In the genomic region with DNA sequence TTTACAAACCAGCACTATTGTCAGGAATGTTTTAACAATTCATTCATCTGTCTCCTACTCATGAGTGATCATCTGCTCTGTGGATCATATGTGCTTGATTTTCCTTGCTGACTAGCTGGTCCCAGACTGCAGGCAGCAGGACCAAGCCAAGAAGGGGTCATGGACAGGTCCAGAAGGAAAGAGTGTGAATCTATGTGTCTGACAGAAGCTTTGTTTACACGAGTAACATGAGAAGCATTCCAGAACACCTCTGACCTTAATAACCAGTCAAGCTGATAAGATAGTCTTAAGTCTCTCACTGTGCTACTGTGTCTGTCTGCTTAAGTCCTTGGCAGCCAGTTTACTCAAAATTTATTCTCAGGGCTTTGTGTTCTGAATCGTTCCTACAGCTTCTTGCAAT, we compare ENCODE assay signal across 14 cellular contexts. TPM values are rescaled to one million over a fixed set of nuclear protein-coding genes. Genes with fewer than 3 reads are reported as not detected.
DNase-seq lines count a peak whose midpoint lies in the region; ATAC-seq, FAIRE-seq and TF ChIP-seq lines count a peak whose summit lies in the region.
"Had no signal": no experiment of that assay in that cellular context is flagged by ENCODE, and none has a peak within 500 bp of the region (broad histone marks: within the 10 kb centered on the region; RNA-seq: fewer than 3 reads in every experiment).

No MANE protein-coding gene starts in this region.

- H3K9ac ChIP-seq in IMR-90 (ENCODE audit: low read depth, low read length) (no peak overlapping the region), kidney (ENCODE audit: low read length in 2 of 2) (no peak overlapping the region)

- intact Hi-C loops in IMR-90 (cut with micrococcal nuclease) (no loop called here), kidney (cut with DNase I) (no loop called here)

- no peak for TF ChIP-seq CTCF in IMR-90 (conservative IDR thresholded peaks at IDR 0.05; ENCODE audit: low read depth, low read length)
- no peak for TF ChIP-seq CTCF in brain (conservative IDR thresholded peaks at IDR 0.05)
- no peak for TF ChIP-seq CTCF in kidney (IDR thresholded peaks at IDR 0.05; ENCODE audit: borderline replicate concordance, extremely low read depth, insufficient read depth)

- H2AFZ ChIP-seq in IMR-90 (replicated peaks; ENCODE audit: low read length, poor library complexity) = no peak overlapping the region

- H3K56ac ChIP-seq in IMR-90 (ENCODE audit: extremely low read depth, insufficient read depth, low read length) = no peak overlapping the region

- H2BK15ac ChIP-seq in IMR-90 (ENCODE audit: low read depth, low read length) = no peak overlapping the region

- CTCF ChIA-PET in IMR-90 (lab: Yijun Ruan, JAX) = no interaction called here

- H2BK20ac ChIP-seq in IMR-90 (ENCODE audit: low read depth, low read length) = no peak overlapping the region

- in situ Hi-C loops in IMR-90 (cut with MboI; ENCODE audit: low sequenced_read_pairs) = no loop called here

- no peak overlapping the region for H3K4me3 ChIP-seq in IMR-90 (ENCODE audit: insufficient read depth, low read depth, low read length)
- H3K4me3 ChIP-seq in kidney (ENCODE audit: low read length in 2 of 2) = no peak overlapping the region
- no peak overlapping the region for H3K4me3 ChIP-seq in small intestine (ENCODE audit: low read depth in 1 of 2, low read length in 2 of 2)

- 0 out of 2 replicates have a peak, but pooled peaks cover 1% of the 10 kb centered on the region for H3K4me1 ChIP-seq in IMR-90 (ENCODE audit: control insufficient read depth, insufficient read depth, low read length)
- H3K4me1 ChIP-seq in kidney (ENCODE audit: control insufficient read depth in 1 of 2, insufficient read depth in 1 of 2, low read depth in 1 of 2, low read length in 2 of 2) = peaks cover 5 to 7% of the 10 kb centered on the region in 2 donors
- peaks cover 0 to 5% of the 10 kb centered on the region in 2 donors for H3K4me1 ChIP-seq in small intestine (ENCODE audit: control insufficient read depth in 2 of 2, insufficient read depth in 1 of 2, low read depth in 1 of 2, low read length in 1 of 2)

- H3K4me2 ChIP-seq in IMR-90 (ENCODE audit: low read depth, low read length) = no peak overlapping the region; the same call in 1 of the 2 replicates

- H3K79me1 ChIP-seq in IMR-90 (ENCODE audit: low read depth in 1 of 2, low read length in 2 of 2) = no peaks in the 10 kb centered on the region

- no peak overlapping the region for H2AK5ac ChIP-seq in IMR-90 (ENCODE audit: low read depth, low read length)

- peak overlapping the region in 4 of 5 experiments; percentile 26 to 78 (median 36) for H3K27ac Mint-ChIP-seq in brain
- H3K27ac Mint-ChIP-seq: naive thymus-derived CD4-positive, alpha-beta T cell; T-helper 17 cell had no signal

- H3K4ac ChIP-seq in IMR-90 (ENCODE audit: low read depth, low read length) = no peak overlapping the region

- dilution Hi-C loops in IMR-90 (cut with HindIII; ENCODE audit: low sequenced_read_pairs, unreplicated experiment) = no loop called here

- no peak for TF ChIP-seq RAD21 in IMR-90 (IDR thresholded peaks at IDR 0.05; ENCODE audit: low read length)

- H3K4me1 Mint-ChIP-seq in brain = peaks cover 13% of the 10 kb centered on the region
- H3K4me1 Mint-ChIP-seq: naive thymus-derived CD4-positive, alpha-beta T cell; T-helper 17 cell had no signal

- no peaks in the 10 kb centered on the region for H3K9me1 ChIP-seq in IMR-90 (ENCODE audit: insufficient read depth, low read length)

- H3K27ac ChIP-seq in IMR-90 (ENCODE audit: insufficient read depth, low read length) = no peak overlapping the region
- peak overlapping the region in 1 of 2 donors; percentile 33 for H3K27ac ChIP-seq in kidney (ENCODE audit: low read depth in 2 of 2, low read length in 2 of 2)
- peak overlapping the region in 1 of 2 donors; percentile 44 for H3K27ac ChIP-seq in small intestine (ENCODE audit: low read depth in 1 of 2, low read length in 1 of 2)

- no peak for TF ChIP-seq POLR2A in IMR-90 (IDR thresholded peaks at IDR 0.05; ENCODE audit: low read depth, low read length)

- H3K9me3 ChIP-seq in IMR-90 (ENCODE audit: control insufficient read depth, insufficient read depth, low read length) = no peaks in the 10 kb centered on the region
- H3K9me3 ChIP-seq in kidney (ENCODE audit: control insufficient read depth in 1 of 2, low read length in 2 of 2) = no peaks in the 10 kb centered on the region
- no peaks in the 10 kb centered on the region for H3K9me3 ChIP-seq in small intestine (ENCODE audit: control insufficient read depth, low read depth)

- ATAC-seq in IMR-90 (ENCODE audit: low read depth) = peak; percentile 70
- no peak for ATAC-seq in esophagus mucosa
- ATAC-seq: naive thymus-derived CD4-positive, alpha-beta T cell; T-helper 17 cell had no signal

- POLR2A ChIA-PET in IMR-90 (lab: Charles Lee; ENCODE audit: unreplicated experiment) = no interaction called here

- peak overlapping the region in 1 of 5 experiments; percentile 48 for H3K4me3 Mint-ChIP-seq in brain
- H3K4me3 Mint-ChIP-seq: naive thymus-derived CD4-positive, alpha-beta T cell; T-helper 17 cell had no signal

- no peak overlapping the region for H3K23ac ChIP-seq in IMR-90 (ENCODE audit: low read depth, low read length)

- FAIRE-seq in kidney (lab: Jason Lieb, UNC) (no peak), small intestine (lab: Jason Lieb, UNC) (no peak)

- no peak overlapping the region for H4K8ac ChIP-seq in IMR-90 (ENCODE audit: low read depth in 2 of 2, low read length in 2 of 2)

- WGBS in IMR-90 (ENCODE audit: extremely low coverage in 2 of 2, insufficient read length in 1 of 2), 2 experiments = no CpG with 5 or more reads among the region's 2 CpGs
- WGBS in small intestine, 3 donors = 6 to 22% (median 7%) methylated on average over 2 of the region's 2 CpGs

- no peak overlapping the region for H4K5ac ChIP-seq in IMR-90 (ENCODE audit: low read depth, low read length)

- peaks cover 5% of the 10 kb centered on the region for H3K36me3 Mint-ChIP-seq in brain
- H3K36me3 Mint-ChIP-seq: naive thymus-derived CD4-positive, alpha-beta T cell had no signal

- no peaks in the 10 kb centered on the region for H3K9me3 Mint-ChIP-seq in brain
- H3K9me3 Mint-ChIP-seq: naive thymus-derived CD4-positive, alpha-beta T cell had no signal

- no peak overlapping the region for H2AK9ac ChIP-seq in IMR-90 (replicated peaks; ENCODE audit: low read depth, low read length, poor library complexity)

- BruUV-seq in IMR-90 (replicated peaks; lab: Mats Ljungman, UMichigan) = no TSS peak

- H3K27me3 ChIP-seq in IMR-90 (ENCODE audit: control insufficient read depth, insufficient read depth, low read length) (no peaks in the 10 kb centered on the region), small intestine (ENCODE audit: control insufficient read depth in 2 of 2, insufficient read depth in 2 of 2, low read length in 2 of 2) (no peaks in the 10 kb centered on the region)

- no peaks in the 10 kb centered on the region for H4K20me1 ChIP-seq in IMR-90 (ENCODE audit: insufficient read depth, low read length)

- peak; percentile 64 for DNase-seq in IMR-90
- peak; percentile 33 for DNase-seq in kidney
- DNase-seq in small intestine = peak; percentile 72
- DNase-seq in stimulated activated CD4-positive, alpha-beta T cell treated with anti-CD3 and anti-CD28 coated beads, Interleukin-2, amount 100 ng/mL, for 24 hours = no peak
- DNase-seq in activated CD4-positive, alpha-beta T cell treated with anti-CD3 and anti-CD28 coated beads for 48 hours = no peak
- no peak for DNase-seq in putamen (ENCODE audit: low spot score)
- DNase-seq: DMS79; head of caudate nucleus; naive thymus-derived CD4-positive, alpha-beta T cell; stimulated activated CD4-positive, alpha-beta T cell treated with anti-CD3 and anti-CD28 coated beads, Interleukin-4, amount 100 ng/mL, for 1 hour; T-helper 17 cell had no signal

- no peak overlapping the region for H3K14ac ChIP-seq in IMR-90 (replicated peaks; ENCODE audit: low read depth, low read length)

- H2BK5ac ChIP-seq in IMR-90 (ENCODE audit: low read depth, low read length, poor library complexity, severe bottlenecking) = no peak overlapping the region

- no peak overlapping the region for H2BK120ac ChIP-seq in IMR-90 (ENCODE audit: low read depth, low read length)

- no peaks in the 10 kb centered on the region for H3K36me3 ChIP-seq in IMR-90 (ENCODE audit: control insufficient read depth, insufficient read depth, low read length)
- peaks cover 0 to 4% of the 10 kb centered on the region in 2 donors for H3K36me3 ChIP-seq in kidney (ENCODE audit: control insufficient read depth in 1 of 2, insufficient read depth in 2 of 2, low read length in 2 of 2)
- H3K36me3 ChIP-seq in small intestine (ENCODE audit: control insufficient read depth in 2 of 2, insufficient read depth in 2 of 2, low read length in 2 of 2) = no peaks in the 10 kb centered on the region

- no peak overlapping the region for H3K18ac ChIP-seq in IMR-90 (ENCODE audit: low read depth, low read length)

- H4K91ac ChIP-seq in IMR-90 (ENCODE audit: insufficient read depth, low read depth, low read length) = no peak overlapping the region

- H3K27me3 Mint-ChIP-seq in brain = no peaks in the 10 kb centered on the region

TF ChIP-seq in IMR-90, 13 proteins besides CTCF, POLR2A, EP300 and RAD21 (continues in another document):
- TF ChIP-seq NFE2L2 (IDR thresholded peaks at IDR 0.05; ENCODE audit: low read depth, low read length) = no peak

RNA-seq across cellular contexts. Expression of a gene that starts 39.0 kb away (rescaled TPM):
- 0.28 and 0.54 TPM in 2 replicates for total RNA-seq in IMR-90 (2012; rRNA removed)
- polyA plus RNA-seq in IMR-90 (2012; rRNA removed) = 0.11 and 0.19 TPM in 2 replicates
- polyA plus RNA-seq in IMR-90 (2012; cell fraction: cytosol; rRNA removed) = 0.05 and 0.10 TPM in 2 replicates
- 0.07 and 0.25 TPM in 2 replicates for polyA plus RNA-seq in IMR-90 (2012; cell fraction: nucleus; rRNA removed; ENCODE audit: low replicate concordance)
- 2.6 TPM for polyA plus RNA-seq in brain (ENCODE audit: insufficient read depth, low read depth, low replicate concordance)
- 64.6 TPM for total RNA-seq in kidney
- polyA plus RNA-seq in kidney (ENCODE audit: insufficient read depth, low read depth, low replicate concordance) = 6.9 TPM
- 1 to 10 TPM; 1.3 to 8.1 (median 5.9) TPM for polyA plus RNA-seq in small intestine
- 2.5 TPM for total RNA-seq in esophagus mucosa
- total RNA-seq: MCF 10A had no signal
- polyA plus RNA-seq: naive thymus-derived CD4-positive, alpha-beta T cell had no signal

RNA-seq across cellular contexts. Expression of a gene that starts 53.2 kb away (rescaled TPM):
- total RNA-seq in IMR-90 (2012; rRNA removed) = 2.8 and 2.9 TPM in 2 replicates
- 2.6 and 3.8 TPM in 2 replicates for polyA plus RNA-seq in IMR-90 (2012; rRNA removed)
- 0.90 and 1.3 TPM in 2 replicates for polyA plus RNA-seq in IMR-90 (2012; cell fraction: cytosol; rRNA removed)
- 0.49 and 4.4 TPM in 2 replicates for polyA plus RNA-seq in IMR-90 (2012; cell fraction: nucleus; rRNA removed; ENCODE audit: low replicate concordance)
- polyA plus RNA-seq in brain (ENCODE audit: insufficient read depth, low read depth, low replicate concordance) = 9.8 TPM
- total RNA-seq in kidney = 24.7 TPM
- polyA plus RNA-seq in kidney (ENCODE audit: insufficient read depth, low read depth, low replicate concordance) = 13.2 TPM
- polyA plus RNA-seq in small intestine = 1 to 10 TPM in 1 of 3 donors, under 1 TPM in 2; 0.67 to 8.1 (median 0.81) TPM
- 0.96 TPM for total RNA-seq in esophagus mucosa
- total RNA-seq: MCF 10A had no signal
- polyA plus RNA-seq: naive thymus-derived CD4-positive, alpha-beta T cell had no signal

Comparison
In these comparisons a context has a peak if more than half of its experiments do, and no peak if none do; other contexts are left out.
1. DNase-seq: peak in IMR-90 (single experiment), kidney (single experiment) and small intestine (single experiment); none in stimulated activated CD4-positive, alpha-beta T cell treated with anti-CD3 and anti-CD28 coated beads, Interleukin-2, amount 100 ng/mL, for 24 hours (0 of 2), activated CD4-positive, alpha-beta T cell treated with anti-CD3 and anti-CD28 coated beads for 48 hours (single experiment) and putamen (single experiment).